Comparison of ENCODE assay signal across 8 cellular contexts in the genomic region with DNA sequence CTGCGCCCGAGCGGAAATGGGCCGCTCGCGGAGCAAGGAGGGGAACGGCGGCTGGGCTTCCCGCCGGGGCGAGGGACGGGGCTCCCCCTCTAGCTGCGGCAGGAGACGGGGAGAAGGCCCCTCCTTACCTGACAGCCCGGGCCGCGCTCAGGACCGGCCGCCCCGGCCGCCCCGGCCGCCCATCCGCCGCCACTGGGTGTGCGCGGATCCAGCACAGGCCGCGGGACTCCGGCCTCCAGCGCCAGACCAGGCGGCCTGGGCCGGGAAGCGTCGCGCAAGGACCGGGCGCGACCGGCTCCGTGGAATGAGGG. TPM values are rescaled to one million over a fixed set of nuclear protein-coding genes. Genes with fewer than 3 reads are reported as not detected.
A peak's percentile ranks its signal among the peaks of the same experiment; 100 is the strongest.
DNase-seq lines count a peak whose midpoint lies in the region; ATAC-seq and TF ChIP-seq lines count a peak whose summit lies in the region.

No MANE protein-coding gene starts in this region.

- peaks cover 21% of the 10 kb centered on the region for H3K4me1 ChIP-seq in effector memory CD4-positive, alpha-beta T cell (ENCODE audit: control insufficient read depth, insufficient read depth, low read length, poor library complexity, severe bottlenecking)
- peaks cover 11 to 12% of the 10 kb centered on the region in 2 donors for H3K4me1 ChIP-seq in naive thymus-derived CD4-positive, alpha-beta T cell (ENCODE audit: control insufficient read depth in 2 of 2, insufficient read depth in 2 of 2, low read length in 2 of 2)

- no peaks in the 10 kb centered on the region for H3K27me3 Mint-ChIP-seq in naive thymus-derived CD4-positive, alpha-beta T cell

- H3K4me3 Mint-ChIP-seq in naive thymus-derived CD4-positive, alpha-beta T cell, result peak overlapping the region; percentile 86 to 99 (median 96)

- ATAC-seq in activated CD4-positive, CD25-positive, alpha-beta regulatory T cell treated with anti-CD3 and anti-CD28 coated beads, Interleukin-2, amount 50 U/mL, for 24 hours, result peak; percentile 14 to 19
- ATAC-seq in HG02840 (IDR thresholded peaks at IDR 0.05; ENCODE audit: low FRiP score, unreplicated experiment) (peak; percentile 23), SK-N-SH treated with all-trans-retinoic acid at 6 μM for 48 hours (peak; percentile 76)
- ATAC-seq in naive thymus-derived CD4-positive, alpha-beta T cell, result peak; percentile 34

- peak overlapping the region in 7 of 9 donors; percentile 86 to 95 (median 93) for H3K27ac Mint-ChIP-seq in naive thymus-derived CD4-positive, alpha-beta T cell

- no peaks in the 10 kb centered on the region for H3K36me3 ChIP-seq in effector memory CD4-positive, alpha-beta T cell (ENCODE audit: control insufficient read depth, insufficient read depth, low read length)
- H3K36me3 ChIP-seq in naive thymus-derived CD4-positive, alpha-beta T cell (ENCODE audit: control insufficient read depth in 2 of 3, insufficient read depth in 3 of 3, low read length in 3 of 3), result peaks cover 0 to 3% (median 0%) of the 10 kb centered on the region in 3 experiments

- intact Hi-C loops in naive thymus-derived CD4-positive, alpha-beta T cell (cut with micrococcal nuclease), result loop anchor here (1.0 to 10.0 kb wide), 18 partner anchors 8 to 1995 kb away; partner anchors contain the start of genes ABTB1 (in 2 of the 2), MCM2 (in 2 of the 2), SEC61A1 (in 2 of the 2) and MBD4 (in 1 of the 2)

- CTCF ChIA-PET in naive thymus-derived CD4-positive, alpha-beta T cell (lab: Charles Lee), result interaction anchor here (3.6 kb wide), 1 partner anchor 104 kb away, joined by 8 read pairs; no protein-coding TSS in a partner anchor

- H3K27me3 ChIP-seq in effector memory CD4-positive, alpha-beta T cell (replicated peaks; ENCODE audit: control insufficient read depth, insufficient read depth, low read length, poor library complexity, severe bottlenecking), result no peaks in the 10 kb centered on the region
- no peaks in the 10 kb centered on the region for H3K27me3 ChIP-seq in naive thymus-derived CD4-positive, alpha-beta T cell (ENCODE audit: control insufficient read depth in 2 of 2, insufficient read depth in 2 of 2, low read length in 2 of 2)

- peak overlapping the region; percentile 78 for H3K4me3 ChIP-seq in effector memory CD4-positive, alpha-beta T cell (ENCODE audit: insufficient read depth, low read depth, low read length, poor library complexity, severe bottlenecking)
- peak overlapping the region; percentile 91 for H3K4me3 ChIP-seq in naive thymus-derived CD4-positive, alpha-beta T cell (ENCODE audit: low read length)

- no peak for DNase-seq in activated CD4-positive, CD25-positive, alpha-beta regulatory T cell treated with anti-CD3 and anti-CD28 coated beads, Interleukin-2, amount 50 U/mL, for 72 hours
- DNase-seq in effector memory CD4-positive, alpha-beta T cell, result no peak
- peak in 3 of 9 donors; percentile 12 to 63 (median 13) for DNase-seq in naive thymus-derived CD4-positive, alpha-beta T cell
- no peak for DNase-seq in Kasumi-1 (lab: John Stamatoyannopoulos, UW)
- no peak for DNase-seq in ecto neural progenitor cell (ENCODE audit: low spot score)

- H3K27ac ChIP-seq in effector memory CD4-positive, alpha-beta T cell (ENCODE audit: insufficient read depth, low read length, poor library complexity, severe bottlenecking), result peak overlapping the region; percentile 70
- peak overlapping the region; percentile 80 for H3K27ac ChIP-seq in naive thymus-derived CD4-positive, alpha-beta T cell (ENCODE audit: low read depth, low read length)

- no peaks in the 10 kb centered on the region for H3K9me3 ChIP-seq in effector memory CD4-positive, alpha-beta T cell (ENCODE audit: control insufficient read depth, low read length)
- no peaks in the 10 kb centered on the region for H3K9me3 ChIP-seq in naive thymus-derived CD4-positive, alpha-beta T cell (ENCODE audit: control insufficient read depth in 2 of 3, low read length in 3 of 3)

- H3K9me3 Mint-ChIP-seq in naive thymus-derived CD4-positive, alpha-beta T cell, result no peaks in the 10 kb centered on the region

- peaks cover 16 to 57% (median 46%) of the 10 kb centered on the region in 7 donors for H3K4me1 Mint-ChIP-seq in naive thymus-derived CD4-positive, alpha-beta T cell

- POLR2A ChIA-PET in naive thymus-derived CD4-positive, alpha-beta T cell (lab: Charles Lee), result interaction anchor here (0.7 to 2.3 kb wide), 6 partner anchors 8 to 1118 kb away, joined by 3 to 14 read pairs (median 3); partner anchors contain the start of genes ABTB1 and MCM2

- H3K36me3 Mint-ChIP-seq in naive thymus-derived CD4-positive, alpha-beta T cell, result peaks cover 0 to 1% (median 0%) of the 10 kb centered on the region in 5 donors

TF ChIP-seq in SK-N-SH treated with all-trans-retinoic acid at 6 μM for 48 hours, 23 proteins besides CTCF, POLR2A, EP300 and RAD21:
- TF ChIP-seq RARB (CRISPR knock-in tag; IDR thresholded peaks at IDR 0.05) (no peak), ZNF70 (CRISPR knock-in tag; IDR thresholded peaks at IDR 0.05) (no peak), ZFP3 (CRISPR knock-in tag; IDR thresholded peaks at IDR 0.05) (no peak), BACH2 (CRISPR knock-in tag; IDR thresholded peaks at IDR 0.05; ENCODE audit: borderline replicate concordance) (no peak), CREB5 (CRISPR knock-in tag; IDR thresholded peaks at IDR 0.05; ENCODE audit: low read depth) (no peak), TOX (CRISPR knock-in tag; IDR thresholded peaks at IDR 0.05; ENCODE audit: borderline replicate concordance) (no peak), TCF4 (CRISPR knock-in tag; IDR thresholded peaks at IDR 0.05; ENCODE audit: borderline replicate concordance) (no peak), ZNF8 (CRISPR knock-in tag; IDR thresholded peaks at IDR 0.05) (no peak), OSR1 (CRISPR knock-in tag; IDR thresholded peaks at IDR 0.05) (no peak), ZC3H10 (CRISPR knock-in tag; IDR thresholded peaks at IDR 0.05) (no peak), ZFP30 (CRISPR knock-in tag; IDR thresholded peaks at IDR 0.05) (no peak), ESRRG (CRISPR knock-in tag; IDR thresholded peaks at IDR 0.05) (no peak), POU6F1 (CRISPR knock-in tag; IDR thresholded peaks at IDR 0.05; ENCODE audit: borderline replicate concordance, low read depth) (no peak), ZNF565 (CRISPR knock-in tag; conservative IDR thresholded peaks at IDR 0.05; ENCODE audit: low read depth) (no peak), ARNTL (CRISPR knock-in tag; IDR thresholded peaks at IDR 0.05; ENCODE audit: borderline replicate concordance, low read depth) (no peak)

RNA-seq across cellular contexts. Expression of gene TPRA1, which starts 0.3 kb away (rescaled TPM):
- total RNA-seq in naive thymus-derived CD4-positive, alpha-beta T cell, result 10 to 100 TPM; 13.6 to 30.6 (median 24.5) TPM
- 10 to 100 TPM; 15.5 to 33.8 TPM for polyA plus RNA-seq in naive thymus-derived CD4-positive, alpha-beta T cell

RNA-seq across cellular contexts. Expression of gene MCM2, which starts 8.0 kb away (rescaled TPM):
- 100 to 1,000 TPM in 1 of 5 experiments, 10 to 100 TPM in 3, 1 to 10 TPM in 1; 8.8 to 126 (median 11.3) TPM for total RNA-seq in naive thymus-derived CD4-positive, alpha-beta T cell
- 10 to 100 TPM; 11.5 to 14.5 TPM for polyA plus RNA-seq in naive thymus-derived CD4-positive, alpha-beta T cell

RNA-seq across cellular contexts. Expression of gene PODXL2, which starts 38.7 kb away (rescaled TPM):
- total RNA-seq in naive thymus-derived CD4-positive, alpha-beta T cell, result 1 to 10 TPM; 2.2 to 5.5 (median 3.6) TPM
- 1 to 10 TPM; 3.0 to 6.5 TPM for polyA plus RNA-seq in naive thymus-derived CD4-positive, alpha-beta T cell

Comparison
In these comparisons a context has a peak if more than half of its experiments do, and no peak if none do; other contexts are left out.
1. ATAC-seq: peak in every context shown above with its lines; median percentile 76 in SK-N-SH treated with all-trans-retinoic acid at 6 μM for 48 hours; 34 in naive thymus-derived CD4-positive, alpha-beta T cell; 23 in HG02840; 16 in activated CD4-positive, CD25-positive, alpha-beta regulatory T cell treated with anti-CD3 and anti-CD28 coated beads, Interleukin-2, amount 50 U/mL, for 24 hours.